Comparison of ENCODE assay signal across 1 cellular context in genomic region chr11:22829231-22830081, GRCh38.
TF ChIP-seq lines count a peak whose summit lies in the region.

SVIP (minus strand) TSS chr11:22829801; CDS start chr11:22829748, 53 bp downstream.

TF ChIP-seq in A549, 52 proteins besides CTCF, POLR2A, EP300 and RAD21 (continued from another document):
- TF ChIP-seq ELK1 (IDR thresholded peaks at IDR 0.05; ENCODE audit: low read depth, low read length): no peak
- TF ChIP-seq NFE2L2 (conservative IDR thresholded peaks at IDR 0.05; ENCODE audit: low read length): no peak
- peak; percentile 78 for TF ChIP-seq REST (IDR thresholded peaks at IDR 0.05)
- no peak for TF ChIP-seq CBX8 (IDR thresholded peaks at IDR 0.05)
- TF ChIP-seq TP53 (CRISPR knock-in tag; IDR thresholded peaks at IDR 0.05): no peak
- no peak for TF ChIP-seq HOXB13 (CRISPR knock-in tag; IDR thresholded peaks at IDR 0.05; ENCODE audit: low read depth)
- TF ChIP-seq EHF (CRISPR knock-in tag; IDR thresholded peaks at IDR 0.05): no peak
- no peak for TF ChIP-seq GATA3 (IDR thresholded peaks at IDR 0.05; ENCODE audit: borderline replicate concordance)
- TF ChIP-seq HOXA7 (CRISPR knock-in tag; IDR thresholded peaks at IDR 0.05): no peak
- no peak for TF ChIP-seq BHLHE40 (IDR thresholded peaks at IDR 0.05; ENCODE audit: low read depth, low read length)
- TF ChIP-seq JUN (IDR thresholded peaks at IDR 0.05): peak in 1 of 2 experiments; percentile 49; a peak in 2 of 5 replicates
- TF ChIP-seq BCL3 (IDR thresholded peaks at IDR 0.05): no peak
- no peak for TF ChIP-seq ZFP36 (IDR thresholded peaks at IDR 0.05; ENCODE audit: borderline replicate concordance, partially characterized antibody)
- TF ChIP-seq MAFK (IDR thresholded peaks at IDR 0.05; ENCODE audit: partially characterized antibody): no peak
- no peak for TF ChIP-seq RCOR1 (IDR thresholded peaks at IDR 0.05; ENCODE audit: low read depth, low read length)
- no peak for TF ChIP-seq FOSL2 (IDR thresholded peaks at IDR 0.05)
- no peak for TF ChIP-seq FOSL2 (CRISPR knock-in tag; IDR thresholded peaks at IDR 0.05)
- no peak for TF ChIP-seq MAZ (IDR thresholded peaks at IDR 0.05; ENCODE audit: borderline replicate concordance, low read depth, low read length)
- no peak for TF ChIP-seq ESRRA (IDR thresholded peaks at IDR 0.05; ENCODE audit: borderline replicate concordance, low read length)
- TF ChIP-seq RFX5 (IDR thresholded peaks at IDR 0.05): no peak
- no peak for TF ChIP-seq CBX2 (IDR thresholded peaks at IDR 0.05; ENCODE audit: borderline replicate concordance, low read depth)
- no peak for TF ChIP-seq KDM1A (IDR thresholded peaks at IDR 0.05; ENCODE audit: low read depth)
- peak; percentile 87 for TF ChIP-seq CHD2 (IDR thresholded peaks at IDR 0.05; ENCODE audit: low read length, partially characterized antibody)
- TF ChIP-seq FOXS1 (CRISPR knock-in tag; IDR thresholded peaks at IDR 0.05): no peak
- TF ChIP-seq ATOH8 (CRISPR knock-in tag; IDR thresholded peaks at IDR 0.05; ENCODE audit: low read depth): no peak
- no peak for TF ChIP-seq HMGXB4 (CRISPR knock-in tag; IDR thresholded peaks at IDR 0.05; ENCODE audit: borderline replicate concordance)
